27 cellular contexts compared by ENCODE assay signal in the genomic region with DNA sequence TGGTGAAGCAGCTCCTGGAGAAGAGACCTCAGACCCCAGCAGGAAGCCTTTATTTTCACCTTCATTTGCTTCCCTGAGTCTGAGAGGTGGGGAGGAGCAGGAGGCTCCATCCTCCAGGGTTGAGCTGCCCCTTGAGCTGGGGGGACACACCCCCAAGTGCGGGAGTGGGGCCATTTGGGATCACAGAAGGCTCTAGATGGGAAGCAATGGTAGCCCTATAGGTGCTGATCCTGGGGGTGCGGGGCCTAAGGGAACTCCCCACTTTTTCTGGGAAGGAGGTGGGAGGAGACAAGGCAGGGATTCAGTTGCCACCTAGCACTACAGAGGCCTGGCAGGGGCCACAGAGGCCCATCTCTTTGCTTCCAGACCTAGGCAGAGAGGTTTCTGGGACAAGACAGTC.
"Had no signal": no experiment of that assay in that cellular context is flagged by ENCODE, and none has a peak within 500 bp of the region (broad histone marks: within the 10 kb centered on the region; RNA-seq: fewer than 3 reads in every experiment).

No MANE protein-coding gene starts in this region.

- DNase-seq: activated CD4-positive, alpha-beta T cell treated with anti-CD3 and anti-CD28 coated beads for 48 hours; activated CD4-positive, alpha-beta T cell treated with anti-CD3 and anti-CD28 coated beads, Interleukin-2, amount 50 U/mL, for 48 hours; activated gamma-delta T cell treated with Interleukin-2 at 50 U/mL for 16 hours; activated naive CD8-positive, alpha-beta T cell treated with anti-CD3 and anti-CD28 coated beads, Interleukin-2, amount 50 U/mL, for 24 hours; activated T-cell treated with anti-CD3 and anti-CD28 coated beads, Interleukin-2, amount 50 U/mL, for 4 hours; amygdala; central memory CD4-positive, alpha-beta T cell; esophagus squamous epithelium; foreskin melanocyte; left cardiac atrium; mammary epithelial cell; naive thymus-derived CD4-positive, alpha-beta T cell; stimulated activated CD4-positive, alpha-beta T cell treated with anti-CD3 and anti-CD28 coated beads, Interleukin-1b, Interleukin-23, amount 100 ng/mL, for 48 hours; stimulated activated CD4-positive, alpha-beta T cell treated with anti-CD3 and anti-CD28 coated beads, Interleukin-4, amount 100 ng/mL, for 4 hours; stimulated activated CD8-positive, alpha-beta memory T cell treated with anti-CD3 and anti-CD28 coated beads, Interleukin-4, amount 100 ng/mL, for 48 hours had no signal

- H3K27ac Mint-ChIP-seq: activated naive CD4-positive, alpha-beta T cell treated with anti-CD3 and anti-CD28 coated beads, Interleukin-2, amount 50 U/mL, for 24 hours; activated naive CD8-positive, alpha-beta T cell treated with anti-CD3 and anti-CD28 coated beads, Interleukin-2, amount 50 U/mL, for 24 hours; activated T-helper 17 cell treated with anti-CD3 and anti-CD28 coated beads, Interleukin-2, amount 50 U/mL, for 72 hours; dendritic cell treated with granulocyte-macrophage colony-stimulating factor and Interleukin-4, amounts not matched to agents 40 ng/mL and 50 ng/mL, for 4 days; mesothelial cell of epicardium; naive thymus-derived CD4-positive, alpha-beta T cell; stimulated activated memory B cell treated with anti-CD40 and anti-IgM and Interleukin-4, amounts not matched to agents 10 μg/mL and 1 μg/mL and 100 μg/mL, for 72 hours had no signal

- H3K4me3 Mint-ChIP-seq: activated naive CD4-positive, alpha-beta T cell treated with anti-CD3 and anti-CD28 coated beads, Interleukin-2, amount 50 U/mL, for 24 hours; activated naive CD8-positive, alpha-beta T cell treated with anti-CD3 and anti-CD28 coated beads, Interleukin-2, amount 50 U/mL, for 24 hours; activated T-cell treated with anti-CD3 and anti-CD28 coated beads, Interleukin-2, amount 50 U/mL, for 4 hours; activated T-helper 17 cell treated with anti-CD3 and anti-CD28 coated beads, Interleukin-2, amount 50 U/mL, for 72 hours; dendritic cell treated with granulocyte-macrophage colony-stimulating factor and Interleukin-4, amounts not matched to agents 40 ng/mL and 50 ng/mL, for 4 days; mesothelial cell of epicardium; naive thymus-derived CD4-positive, alpha-beta T cell; stimulated activated memory B cell treated with anti-CD40 and anti-IgM and Interleukin-4, amounts not matched to agents 10 μg/mL and 1 μg/mL and 100 μg/mL, for 72 hours had no signal

- H3K36me3 ChIP-seq: breast epithelium, esophagus squamous epithelium, right atrium auricular region, suprapubic skin, tibial artery had no signal

- H3K27ac ChIP-seq: breast epithelium, esophagus squamous epithelium, right atrium auricular region, suprapubic skin, tibial artery, VCaP had no signal

- H3K9me3 ChIP-seq: breast epithelium, esophagus squamous epithelium, right atrium auricular region, suprapubic skin, tibial artery had no signal

- H3K27me3 ChIP-seq: right atrium auricular region had no signal

- H3K4me1 Mint-ChIP-seq: activated naive CD4-positive, alpha-beta T cell treated with anti-CD3 and anti-CD28 coated beads, Interleukin-2, amount 50 U/mL, for 24 hours; activated naive CD8-positive, alpha-beta T cell treated with anti-CD3 and anti-CD28 coated beads, Interleukin-2, amount 50 U/mL, for 24 hours; activated T-helper 17 cell treated with anti-CD3 and anti-CD28 coated beads, Interleukin-2, amount 50 U/mL, for 72 hours; mesothelial cell of epicardium; stimulated activated memory B cell treated with anti-CD40 and anti-IgM and Interleukin-4, amounts not matched to agents 10 μg/mL and 1 μg/mL and 100 μg/mL, for 72 hours had no signal

- H3K4me3 ChIP-seq: breast epithelium, esophagus squamous epithelium, right atrium auricular region, smooth muscle cell, suprapubic skin, tibial artery had no signal

- H3K4me1 ChIP-seq: breast epithelium, esophagus squamous epithelium, right atrium auricular region, tibial artery had no signal

- H3K9me3 Mint-ChIP-seq: activated naive CD4-positive, alpha-beta T cell treated with anti-CD3 and anti-CD28 coated beads, Interleukin-2, amount 50 U/mL, for 24 hours; activated naive CD8-positive, alpha-beta T cell treated with anti-CD3 and anti-CD28 coated beads, Interleukin-2, amount 50 U/mL, for 24 hours; activated T-cell treated with anti-CD3 and anti-CD28 coated beads, Interleukin-2, amount 50 U/mL, for 4 hours; activated T-helper 17 cell treated with anti-CD3 and anti-CD28 coated beads, Interleukin-2, amount 50 U/mL, for 72 hours; dendritic cell treated with granulocyte-macrophage colony-stimulating factor and Interleukin-4, amounts not matched to agents 40 ng/mL and 50 ng/mL, for 4 days; mesothelial cell of epicardium; naive thymus-derived CD4-positive, alpha-beta T cell; stimulated activated memory B cell treated with anti-CD40 and anti-IgM and Interleukin-4, amounts not matched to agents 10 μg/mL and 1 μg/mL and 100 μg/mL, for 72 hours had no signal

- ATAC-seq: activated CD4-positive, CD25-positive, alpha-beta regulatory T cell treated with anti-CD3 and anti-CD28 coated beads, Interleukin-2, amount 50 U/mL, for 24 hours; activated naive CD8-positive, alpha-beta T cell treated with anti-CD3 and anti-CD28 coated beads, Interleukin-2, amount 50 U/mL, for 24 hours; activated T-cell treated with anti-CD3 and anti-CD28 coated beads, Interleukin-2, amount 50 U/mL, for 4 hours; activated T-helper 17 cell treated with anti-CD3 and anti-CD28 coated beads, Interleukin-2, amount 50 U/mL, for 72 hours; left cardiac atrium; naive thymus-derived CD4-positive, alpha-beta T cell; stimulated activated memory B cell treated with anti-CD40 and anti-IgM and Interleukin-4, amounts not matched to agents 10 μg/mL and 1 μg/mL and 100 μg/mL, for 72 hours had no signal
